1 cellular context compared by ENCODE assay signal in the genomic region with DNA sequence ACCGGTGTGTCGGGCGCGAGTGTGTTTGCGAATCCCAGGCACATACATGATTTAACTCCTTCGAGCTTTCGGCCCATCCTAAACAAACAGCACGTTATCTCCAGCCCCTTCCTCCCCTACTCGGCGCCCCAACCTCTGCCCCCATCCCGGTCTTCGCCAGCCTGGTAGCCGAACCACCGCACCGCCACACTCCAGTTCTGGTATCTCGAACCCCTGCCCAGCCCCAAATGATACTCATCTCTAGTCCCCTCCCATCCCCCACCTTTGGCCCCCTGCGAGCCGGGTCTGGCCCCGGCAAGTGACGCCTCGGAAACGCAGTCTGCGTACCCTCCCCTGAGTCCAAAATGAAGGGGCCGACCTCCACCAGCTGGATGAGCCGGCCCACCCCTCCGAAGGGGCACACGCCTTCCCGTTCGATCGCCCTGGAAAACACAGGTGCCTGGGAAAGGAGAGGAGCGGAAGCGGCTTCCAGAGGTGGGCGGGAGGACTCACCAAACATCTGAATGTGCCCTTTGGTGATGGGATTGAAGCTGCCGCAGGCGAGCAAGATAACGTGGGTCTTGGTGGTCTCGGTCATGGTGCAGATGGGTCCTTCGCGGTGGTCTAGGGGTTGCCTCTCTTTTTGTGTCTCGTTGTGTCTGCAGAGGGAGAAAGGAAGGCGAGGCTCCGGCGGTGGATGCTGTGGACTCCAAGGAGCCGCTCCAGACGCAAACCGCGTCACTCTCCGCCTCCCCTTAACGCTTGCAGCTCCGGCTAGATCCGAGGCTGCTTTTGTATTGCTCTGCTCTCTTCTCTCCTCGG.
A peak's percentile ranks its signal among the peaks of the same experiment; 100 is the strongest.
TF ChIP-seq lines count a peak whose summit lies in the region.

Gene NMNAT2, minus strand, starts transcription at position 690 of the 801 bp plus-strand sequence. Its CDS starts 113 bp downstream, at position 577.

TF ChIP-seq in HEK293, 187 proteins besides CTCF, POLR2A, EP300 and RAD21 (continued from another document and continues in another):
- TF ChIP-seq, protein P1, sequence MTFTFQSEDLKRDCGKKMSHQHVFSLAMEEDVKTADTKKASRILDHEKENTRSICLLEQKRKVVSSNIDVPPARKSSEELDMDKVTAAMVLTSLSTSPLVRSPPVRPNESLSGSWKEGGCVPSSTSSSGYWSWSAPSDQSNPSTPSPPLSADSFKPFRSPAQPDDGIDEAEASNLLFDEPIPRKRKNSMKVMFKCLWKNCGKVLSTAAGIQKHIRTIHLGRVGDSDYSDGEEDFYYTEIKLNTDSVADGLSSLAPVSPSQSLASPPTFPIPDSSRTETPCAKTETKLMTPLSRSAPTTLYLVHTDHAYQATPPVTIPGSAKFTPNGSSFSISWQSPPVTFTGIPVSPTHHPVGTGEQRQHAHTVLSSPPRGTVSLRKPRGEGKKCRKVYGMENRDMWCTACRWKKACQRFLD (tag by site-specific recombination; IDR thresholded peaks at IDR 0.05): no peak
- TF ChIP-seq ZNF138 (tag by site-specific recombination; IDR thresholded peaks at IDR 0.05; ENCODE audit: borderline replicate concordance) (no peak), ZNF121 (tag by site-specific recombination; IDR thresholded peaks at IDR 0.05) (peak; percentile 92), SETDB1 (IDR thresholded peaks at IDR 0.05; ENCODE audit: insufficient read length, low read length) (no peak), SP7 (tag by site-specific recombination; IDR thresholded peaks at IDR 0.05) (0 out of 2 replicates have a peak, but pooled peaks have one; percentile 27), ZNF658 (tag by site-specific recombination; IDR thresholded peaks at IDR 0.05) (no peak), ZNF792 (tag by site-specific recombination; IDR thresholded peaks at IDR 0.05) (no peak), PRDM2 (tag by site-specific recombination; IDR thresholded peaks at IDR 0.05; ENCODE audit: borderline replicate concordance) (no peak), EGR2 (tag by site-specific recombination; IDR thresholded peaks at IDR 0.05; ENCODE audit: low read depth) (peak; percentile 48), ZNF366 (tag by site-specific recombination; conservative IDR thresholded peaks at IDR 0.05) (0 out of 2 replicates have a peak, but pooled peaks have one; percentile 29), ZNF585B (tag by site-specific recombination; IDR thresholded peaks at IDR 0.05) (no peak), ZNF677 (tag by site-specific recombination; IDR thresholded peaks at IDR 0.05) (no peak), ZNF621 (tag by site-specific recombination; IDR thresholded peaks at IDR 0.05) (no peak), ZNF529 (tag by site-specific recombination; IDR thresholded peaks at IDR 0.05; ENCODE audit: insufficient replicate concordance) (no peak), ZNF600 (tag by site-specific recombination; IDR thresholded peaks at IDR 0.05) (peak; percentile 93), ZNF341 (tag by site-specific recombination; IDR thresholded peaks at IDR 0.05; ENCODE audit: low read depth) (no peak), ZNF274 (IDR thresholded peaks at IDR 0.05; ENCODE audit: low read length) (no peak), ZNF274 (tag by site-specific recombination; IDR thresholded peaks at IDR 0.05; ENCODE audit: borderline replicate concordance) (no peak), OVOL3 (tag by site-specific recombination; IDR thresholded peaks at IDR 0.05) (no peak), OSR2 (tag by site-specific recombination; IDR thresholded peaks at IDR 0.05) (no peak), ZNF843 (tag by site-specific recombination; IDR thresholded peaks at IDR 0.05) (no peak), ZFP69B (tag by site-specific recombination; IDR thresholded peaks at IDR 0.05) (no peak), SP2 (tag by site-specific recombination; IDR thresholded peaks at IDR 0.05) (peak; percentile 76), ZNF776 (tag by site-specific recombination; IDR thresholded peaks at IDR 0.05; ENCODE audit: borderline replicate concordance) (no peak), ZBTB11 (tag by site-specific recombination; conservative IDR thresholded peaks at IDR 0.05; ENCODE audit: low read depth) (0 out of 2 replicates have a peak, but pooled peaks have one; percentile 6), ZNF654 (tag by site-specific recombination; IDR thresholded peaks at IDR 0.05; ENCODE audit: low read depth) (no peak), ZNF324 (tag by site-specific recombination; IDR thresholded peaks at IDR 0.05) (no peak), TSHZ1 (tag by site-specific recombination; IDR thresholded peaks at IDR 0.05; ENCODE audit: borderline replicate concordance) (no peak), ZNF629 (tag by site-specific recombination; IDR thresholded peaks at IDR 0.05) (peak; percentile 65)
- TF ChIP-seq, protein P2, sequence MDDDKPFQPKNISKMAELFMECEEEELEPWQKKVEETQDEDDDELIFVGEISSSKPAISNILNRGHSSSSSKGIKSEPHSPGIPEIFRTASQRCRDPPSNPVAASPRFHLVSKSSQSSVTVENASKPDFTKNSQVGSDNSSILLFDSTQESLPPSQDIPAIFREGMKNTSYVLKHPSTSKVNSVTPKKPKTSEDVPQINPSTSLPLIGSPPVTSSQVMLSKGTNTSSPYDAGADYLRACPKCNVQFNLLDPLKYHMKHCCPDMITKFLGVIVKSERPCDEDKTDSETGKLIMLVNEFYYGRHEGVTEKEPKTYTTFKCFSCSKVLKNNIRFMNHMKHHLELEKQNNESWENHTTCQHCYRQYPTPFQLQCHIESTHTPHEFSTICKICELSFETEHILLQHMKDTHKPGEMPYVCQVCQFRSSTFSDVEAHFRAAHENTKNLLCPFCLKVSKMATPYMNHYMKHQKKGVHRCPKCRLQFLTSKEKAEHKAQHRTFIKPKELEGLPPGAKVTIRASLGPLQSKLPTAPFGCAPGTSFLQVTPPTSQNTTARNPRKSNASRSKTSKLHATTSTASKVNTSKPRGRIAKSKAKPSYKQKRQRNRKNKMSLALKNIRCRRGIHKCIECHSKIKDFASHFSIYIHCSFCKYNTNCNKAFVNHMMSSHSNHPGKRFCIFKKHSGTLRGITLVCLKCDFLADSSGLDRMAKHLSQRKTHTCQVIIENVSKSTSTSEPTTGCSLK (tag by site-specific recombination; IDR thresholded peaks at IDR 0.05): no peak
- TF ChIP-seq, protein P3, sequence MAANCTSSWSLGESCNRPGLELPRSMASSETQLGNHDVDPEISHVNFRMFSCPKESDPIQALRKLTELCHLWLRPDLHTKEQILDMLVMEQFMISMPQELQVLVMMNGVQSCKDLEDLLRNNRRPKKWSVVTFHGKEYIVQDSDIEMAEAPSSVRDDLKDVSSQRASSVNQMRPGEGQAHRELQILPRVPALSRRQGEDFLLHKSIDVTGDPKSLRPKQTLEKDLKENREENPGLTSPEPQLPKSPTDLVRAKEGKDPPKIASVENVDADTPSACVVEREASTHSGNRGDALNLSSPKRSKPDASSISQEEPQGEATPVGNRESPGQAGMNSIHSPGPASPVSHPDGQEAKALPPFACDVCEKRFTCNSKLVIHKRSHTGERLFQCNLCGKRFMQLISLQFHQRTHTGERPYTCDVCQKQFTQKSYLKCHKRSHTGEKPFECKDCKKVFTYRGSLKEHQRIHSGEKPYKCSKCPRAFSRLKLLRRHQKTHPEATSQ (tag by site-specific recombination; IDR thresholded peaks at IDR 0.05): no peak
- TF ChIP-seq, protein P4, sequence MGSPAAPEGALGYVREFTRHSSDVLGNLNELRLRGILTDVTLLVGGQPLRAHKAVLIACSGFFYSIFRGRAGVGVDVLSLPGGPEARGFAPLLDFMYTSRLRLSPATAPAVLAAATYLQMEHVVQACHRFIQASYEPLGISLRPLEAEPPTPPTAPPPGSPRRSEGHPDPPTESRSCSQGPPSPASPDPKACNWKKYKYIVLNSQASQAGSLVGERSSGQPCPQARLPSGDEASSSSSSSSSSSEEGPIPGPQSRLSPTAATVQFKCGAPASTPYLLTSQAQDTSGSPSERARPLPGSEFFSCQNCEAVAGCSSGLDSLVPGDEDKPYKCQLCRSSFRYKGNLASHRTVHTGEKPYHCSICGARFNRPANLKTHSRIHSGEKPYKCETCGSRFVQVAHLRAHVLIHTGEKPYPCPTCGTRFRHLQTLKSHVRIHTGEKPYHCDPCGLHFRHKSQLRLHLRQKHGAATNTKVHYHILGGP (tag by site-specific recombination; IDR thresholded peaks at IDR 0.05): no peak
- TF ChIP-seq, protein P5, sequence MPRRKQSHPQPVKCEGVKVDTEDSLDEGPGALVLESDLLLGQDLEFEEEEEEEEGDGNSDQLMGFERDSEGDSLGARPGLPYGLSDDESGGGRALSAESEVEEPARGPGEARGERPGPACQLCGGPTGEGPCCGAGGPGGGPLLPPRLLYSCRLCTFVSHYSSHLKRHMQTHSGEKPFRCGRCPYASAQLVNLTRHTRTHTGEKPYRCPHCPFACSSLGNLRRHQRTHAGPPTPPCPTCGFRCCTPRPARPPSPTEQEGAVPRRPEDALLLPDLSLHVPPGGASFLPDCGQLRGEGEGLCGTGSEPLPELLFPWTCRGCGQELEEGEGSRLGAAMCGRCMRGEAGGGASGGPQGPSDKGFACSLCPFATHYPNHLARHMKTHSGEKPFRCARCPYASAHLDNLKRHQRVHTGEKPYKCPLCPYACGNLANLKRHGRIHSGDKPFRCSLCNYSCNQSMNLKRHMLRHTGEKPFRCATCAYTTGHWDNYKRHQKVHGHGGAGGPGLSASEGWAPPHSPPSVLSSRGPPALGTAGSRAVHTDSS (tag by site-specific recombination; IDR thresholded peaks at IDR 0.05): no peak
